ENCODE assay signal across 9 cellular contexts in genomic region chr11:6627762-6628241, GRCh38. TPM values are rescaled to one million over a fixed set of nuclear protein-coding genes. Genes with fewer than 3 reads are reported as not detected.
DNase-seq lines count a peak whose midpoint lies in the region; ATAC-seq lines count a peak whose summit lies in the region.
"Had no signal": no experiment of that assay in that cellular context is flagged by ENCODE, and none has a peak within 500 bp of the region (broad histone marks: within the 10 kb centered on the region; RNA-seq: fewer than 3 reads in every experiment).

No MANE protein-coding gene starts in this region.

- H3K9me3 Mint-ChIP-seq in immature natural killer cell: no peaks in the 10 kb centered on the region

- H3K4me1 Mint-ChIP-seq in immature natural killer cell: peaks cover 18 to 19% of the 10 kb centered on the region in 2 donors

- DNase-seq in immature natural killer cell: peak in 1 of 3 donors; percentile 23
- no peak for DNase-seq in SKM-1 (lab: John Stamatoyannopoulos, UW; ENCODE audit: unreplicated experiment)
- DNase-seq in foreskin melanocyte: no peak
- no peak for DNase-seq in head of caudate nucleus
- DNase-seq: activated CD4-positive, alpha-beta T cell treated with anti-CD3 and anti-CD28 coated beads for 48 hours; islet precursor cell had no signal

- intact Hi-C loops in head of caudate nucleus (cut with DNase I): no loop called here

- peak overlapping the region; percentile 2 to 73 (median 57) for H3K4me3 Mint-ChIP-seq in immature natural killer cell

- ATAC-seq in GM18867 (IDR thresholded peaks at IDR 0.05; ENCODE audit: unreplicated experiment) (peak; percentile 82), GM21515 (IDR thresholded peaks at IDR 0.05; ENCODE audit: unreplicated experiment) (peak; percentile 62), HG03558 (IDR thresholded peaks at IDR 0.05; ENCODE audit: extremely low read depth, unreplicated experiment) (peak; percentile 78)

- no peaks in the 10 kb centered on the region for H3K36me3 Mint-ChIP-seq in immature natural killer cell

- peak overlapping the region; percentile 1 to 84 (median 58) for H3K27ac Mint-ChIP-seq in immature natural killer cell

- peaks cover 0 to 2% (median 0%) of the 10 kb centered on the region in 3 donors for H3K27me3 Mint-ChIP-seq in immature natural killer cell (ENCODE audit: low read depth in 3 of 3)

RNA-seq across cellular contexts. Expression of gene TPP1, which starts 8.6 kb away (rescaled TPM):
- 100 to 1,000 TPM; 110 to 225 (median 167) TPM for polyA plus RNA-seq in immature natural killer cell

RNA-seq across cellular contexts. Expression of gene TAF10, which starts 15.8 kb away (rescaled TPM):
- polyA plus RNA-seq in immature natural killer cell: 100 to 1,000 TPM; 329 to 365 (median 334) TPM

RNA-seq across cellular contexts. Expression of gene ILK, which starts 24.2 kb away (rescaled TPM):
- 100 to 1,000 TPM; 155 to 297 (median 193) TPM for polyA plus RNA-seq in immature natural killer cell

RNA-seq across cellular contexts. Expression of gene RRP8, which starts 24.4 kb away (rescaled TPM):
- polyA plus RNA-seq in immature natural killer cell: 10 to 100 TPM; 17.6 to 25.7 (median 18.3) TPM

RNA-seq across cellular contexts. Expression of gene DCHS1, which starts 27.8 kb away (rescaled TPM):
- polyA plus RNA-seq in immature natural killer cell: under 1 TPM in 2 of 3 donors, not detected in 1; 0.10 to 0.11 TPM
